Comparison of ENCODE assay signal across 1 cellular context in the genomic region with DNA sequence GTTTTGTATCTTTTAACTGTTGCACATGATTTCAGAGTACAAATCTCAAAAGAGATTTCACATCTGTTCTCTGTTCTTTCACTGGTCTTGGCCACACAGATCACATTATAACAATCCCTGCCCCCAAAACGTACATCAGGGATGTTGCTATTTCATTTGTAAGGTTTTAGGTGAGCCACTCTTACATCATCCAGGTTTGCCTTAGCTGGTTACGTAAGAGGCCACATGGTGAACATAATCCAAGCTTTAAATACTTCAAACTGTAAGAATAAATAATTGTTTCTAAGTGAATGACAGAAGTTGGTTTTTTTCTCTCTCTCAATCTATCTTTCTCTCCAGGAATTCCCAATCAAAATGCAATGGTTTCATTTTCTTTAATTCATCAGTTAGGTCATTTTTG.
TF ChIP-seq lines count a peak whose summit lies in the region.

No MANE protein-coding gene starts in this region.

TF ChIP-seq in H1, 55 proteins besides CTCF, POLR2A, EP300 and RAD21:
- TF ChIP-seq, protein P1, sequence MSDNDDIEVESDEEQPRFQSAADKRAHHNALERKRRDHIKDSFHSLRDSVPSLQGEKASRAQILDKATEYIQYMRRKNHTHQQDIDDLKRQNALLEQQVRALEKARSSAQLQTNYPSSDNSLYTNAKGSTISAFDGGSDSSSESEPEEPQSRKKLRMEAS (IDR thresholded peaks at IDR 0.05): no peak
- TF ChIP-seq CEBPB (IDR thresholded peaks at IDR 0.05; ENCODE audit: low read depth, low read length): 0 out of 2 replicates have a peak, but pooled peaks have one; percentile 33
- TF ChIP-seq SUZ12 (IDR thresholded peaks at IDR 0.05; ENCODE audit: low read length): no peak
- TF ChIP-seq, protein P2, sequence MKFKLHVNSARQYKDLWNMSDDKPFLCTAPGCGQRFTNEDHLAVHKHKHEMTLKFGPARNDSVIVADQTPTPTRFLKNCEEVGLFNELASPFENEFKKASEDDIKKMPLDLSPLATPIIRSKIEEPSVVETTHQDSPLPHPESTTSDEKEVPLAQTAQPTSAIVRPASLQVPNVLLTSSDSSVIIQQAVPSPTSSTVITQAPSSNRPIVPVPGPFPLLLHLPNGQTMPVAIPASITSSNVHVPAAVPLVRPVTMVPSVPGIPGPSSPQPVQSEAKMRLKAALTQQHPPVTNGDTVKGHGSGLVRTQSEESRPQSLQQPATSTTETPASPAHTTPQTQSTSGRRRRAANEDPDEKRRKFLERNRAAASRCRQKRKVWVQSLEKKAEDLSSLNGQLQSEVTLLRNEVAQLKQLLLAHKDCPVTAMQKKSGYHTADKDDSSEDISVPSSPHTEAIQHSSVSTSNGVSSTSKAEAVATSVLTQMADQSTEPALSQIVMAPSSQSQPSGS (IDR thresholded peaks at IDR 0.05; ENCODE audit: low read length): no peak
- no peak for TF ChIP-seq POLR2AphosphoS5 (IDR thresholded peaks at IDR 0.05; ENCODE audit: low read depth, low read length)
TF ChIP-seq in H1: peak in this region for 1.
